In the genomic region with DNA sequence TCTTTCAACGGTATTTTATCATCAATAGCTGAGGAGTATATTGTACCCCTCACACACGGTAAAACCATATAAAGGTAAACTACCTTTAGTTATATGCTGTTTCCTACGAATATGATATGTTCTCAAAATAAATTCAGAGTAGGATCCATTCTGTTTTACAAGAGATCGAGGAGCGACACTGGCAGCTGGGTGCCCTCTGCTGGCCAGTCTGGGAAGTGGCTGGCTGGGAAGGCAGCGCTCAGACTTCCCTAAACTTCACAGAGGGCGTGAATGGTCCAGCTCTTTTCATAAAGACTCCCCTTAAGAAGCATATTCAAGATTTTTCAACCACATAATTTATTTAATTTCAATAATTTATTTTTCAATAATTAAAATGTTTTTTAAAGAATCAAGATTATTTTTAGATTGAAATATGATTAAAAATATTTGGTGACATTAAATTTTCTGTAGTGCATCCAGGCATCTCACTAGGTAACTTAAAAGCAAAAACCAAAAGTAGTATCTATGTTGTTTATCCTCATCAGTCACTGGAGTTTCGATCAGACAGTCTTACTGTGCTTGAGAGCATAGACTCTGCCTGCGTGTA, we compare ENCODE assay signal across 8 cellular contexts.
DNase-seq lines count a peak whose midpoint lies in the region; ATAC-seq and TF ChIP-seq lines count a peak whose summit lies in the region.

No MANE protein-coding gene starts in this region.

- DNase-seq in DMS 273 (lab: John Stamatoyannopoulos, UW; ENCODE audit: unreplicated experiment) (peak; percentile 69), RPMI7951 (ENCODE audit: low read depth) (peak; percentile 41), head of caudate nucleus (peak; percentile 66 to 93 (median 86)), pons (ENCODE audit: low spot score) (peak; percentile 63), vagina (ENCODE audit: extremely low spot score in 2 of 2) (no peak)
- DNase-seq in activated naive CD4-positive, alpha-beta T cell (lab: John Stamatoyannopoulos, UW) = peak in 3 of 4 experiments; percentile 9 to 41 (median 31)

- peak; percentile 70 to 92 (median 84) for TF ChIP-seq CTCF in vagina (IDR thresholded peaks at IDR 0.05)

- TF ChIP-seq POLR2A in vagina (IDR thresholded peaks at IDR 0.05) = no peak

- no peaks in the 10 kb centered on the region for H3K36me3 ChIP-seq in vagina

- H3K4me3 ChIP-seq in vagina = no peak overlapping the region

- peak; percentile 79 for ATAC-seq in GM19452 (IDR thresholded peaks at IDR 0.05; ENCODE audit: unreplicated experiment)
- peak; percentile 74 for ATAC-seq in HG03521 (IDR thresholded peaks at IDR 0.05; ENCODE audit: unreplicated experiment)

- intact Hi-C loops in head of caudate nucleus (cut with DNase I) = loop anchor here (2.0 kb wide), 1 partner anchor 410 kb away; no protein-coding TSS in a partner anchor
- intact Hi-C loops in vagina (cut with DNase I) = no loop called here

- H3K4me1 ChIP-seq in vagina = peaks cover 21% of the 10 kb centered on the region

- no peak overlapping the region for H3K27ac ChIP-seq in vagina

- H3K27me3 ChIP-seq in vagina = peaks cover 4% of the 10 kb centered on the region

- H3K9me3 ChIP-seq in vagina = no peaks in the 10 kb centered on the region

Comparison
In these comparisons a context has a peak if more than half of its experiments do, and no peak if none do; other contexts are left out.
1. DNase-seq: peak in DMS 273 (single experiment), RPMI7951 (single experiment), activated naive CD4-positive, alpha-beta T cell (3 of 4), head of caudate nucleus (42 of 42) and pons (single experiment); none in vagina (0 of 2).